8 cellular contexts compared by ENCODE assay signal in genomic region chr16:79110953-79111352, GRCh38.
"Had no signal": no experiment of that assay in that cellular context is flagged by ENCODE, and none has a peak within 500 bp of the region (broad histone marks: within the 10 kb centered on the region; RNA-seq: fewer than 3 reads in every experiment).

No MANE protein-coding gene starts in this region.

- H3K9me3 Mint-ChIP-seq: GM23338, H9, IgD-negative memory B cell had no signal

- H3K4me3 ChIP-seq: GM23338 had no signal

- ATAC-seq: GM23338 had no signal

- H3K27ac Mint-ChIP-seq: GM23338, IgD-negative memory B cell had no signal

- FAIRE-seq: H1, H54, HTR-8/SVneo had no signal

- DNase-seq: H9, HCEC 1CT, KG1 had no signal

- H3K4me3 Mint-ChIP-seq: GM23338, H9, IgD-negative memory B cell had no signal

- H3K4me2 ChIP-seq: GM23338 had no signal

- H3K4me1 Mint-ChIP-seq: IgD-negative memory B cell had no signal
